In the genomic region with DNA sequence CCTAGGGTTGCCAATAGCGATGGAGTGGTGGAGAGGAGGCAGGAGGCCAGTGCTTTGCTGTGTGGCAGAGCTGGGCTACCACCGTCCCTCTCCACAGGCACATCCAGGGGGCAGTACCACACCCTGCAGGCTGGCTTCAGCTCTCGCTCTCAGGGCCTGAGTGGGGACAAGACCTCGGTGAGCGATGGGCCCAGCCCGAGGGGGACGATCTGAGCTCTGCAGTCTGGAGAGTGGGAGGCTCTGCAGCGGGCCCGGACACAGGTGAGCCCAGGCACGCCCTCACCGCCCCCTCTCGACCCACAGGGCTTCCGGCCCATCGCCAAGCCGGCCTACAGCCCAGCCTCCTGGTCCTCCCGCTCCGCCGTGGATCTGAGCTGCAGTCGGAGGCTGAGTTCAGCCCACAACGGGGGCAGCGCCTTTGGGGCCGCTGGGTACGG, we compare ENCODE assay signal across 8 cellular contexts. TPM values are rescaled to one million over a fixed set of nuclear protein-coding genes. Genes with fewer than 3 reads are reported as not detected.
A peak's percentile ranks its signal among the peaks of the same experiment; 100 is the strongest.
DNase-seq lines count a peak whose midpoint lies in the region; ATAC-seq and TF ChIP-seq lines count a peak whose summit lies in the region.

No MANE protein-coding gene starts in this region.

- H3K4me3 ChIP-seq in heart left ventricle (peak overlapping the region in 10 of 12 donors; percentile 21 to 56 (median 49)), tibial artery (peak overlapping the region; percentile 40 to 47)

- peak; percentile 25 to 52 (median 42) for ATAC-seq in heart left ventricle

- H3K9me3 ChIP-seq in heart left ventricle (no peaks in the 10 kb centered on the region), tibial artery (no peaks in the 10 kb centered on the region)

- intact Hi-C loops in heart left ventricle (cut with DNase I) (no loop called here), tibial artery (cut with DNase I; ENCODE audit: low total_unique reads) (no loop called here)

- DNase-seq in CD1c-positive myeloid dendritic cell (ENCODE audit: extremely low spot score): peak; percentile 27
- peak; percentile 53 for DNase-seq in H4 (ENCODE audit: low spot score)
- peak; percentile 70 for DNase-seq in SK-N-DZ (ENCODE audit: low spot score)
- no peak for DNase-seq in heart left ventricle
- DNase-seq in tibial artery: no peak
- no peak for DNase-seq in NCI-H2107 treated with DMSO at 0.1 percent for 48 hours (lab: John Stamatoyannopoulos, UW; ENCODE audit: unreplicated experiment)
- no peak for DNase-seq in occipital lobe (lab: John Stamatoyannopoulos, UW)
- DNase-seq in activated CD4-positive, CD25-positive, alpha-beta regulatory T cell (lab: John Stamatoyannopoulos, UW): no peak

- TF ChIP-seq CTCF in heart left ventricle (IDR thresholded peaks at IDR 0.05) (peak in 4 of 12 donors; percentile 19 to 33 (median 21)), tibial artery (IDR thresholded peaks at IDR 0.05) (no peak)

- H3K36me3 ChIP-seq in heart left ventricle (no peaks in the 10 kb centered on the region), tibial artery (peaks cover 0 to 19% (median 0%) of the 10 kb centered on the region in 3 donors)

- H3K27ac ChIP-seq in heart left ventricle (peak overlapping the region in 1 of 12 donors; percentile 2), tibial artery (no peak overlapping the region)

- TF ChIP-seq POLR2A in heart left ventricle (IDR thresholded peaks at IDR 0.05): no peak

- H3K27me3 ChIP-seq in heart left ventricle: peaks cover 0 to 62% (median 8%) of the 10 kb centered on the region in 9 donors
- H3K27me3 ChIP-seq in tibial artery: peaks cover 0 to 63% of the 10 kb centered on the region in 2 donors

- WGBS in heart left ventricle, 4 donors: 27 to 51% (median 29%) methylated on average over 22 to 23 of the region's 23 CpGs; no CpG with 5 or more reads in 1 of the 4 donors

- H3K4me1 ChIP-seq in heart left ventricle (peaks cover 0 to 29% (median 0%) of the 10 kb centered on the region in 12 donors), tibial artery (peaks cover 0 to 44% (median 9%) of the 10 kb centered on the region in 4 donors)

RNA-seq across cellular contexts. Expression of gene PKP3, which starts 2.5 kb away (rescaled TPM):
- total RNA-seq in H4 (2014; rRNA removed; shearing (Covaris generic)): 2.4 and 3.0 TPM in 2 replicates
- polyA plus RNA-seq in SK-N-DZ (2014; cell fraction: cytosol; rRNA removed): 1.7 and 3.2 TPM in 2 replicates
- polyA plus RNA-seq in SK-N-DZ (2014; cell fraction: nucleus; rRNA removed): 9.4 and 10.9 TPM in 2 replicates
- 1 to 10 TPM in 5 of 9 donors, under 1 TPM in 4; 0.15 to 2.0 (median 1.0) TPM for total RNA-seq in heart left ventricle
- under 1 TPM; 0.17 to 0.34 TPM for polyA plus RNA-seq in heart left ventricle
- under 0.01 TPM for total RNA-seq in occipital lobe

RNA-seq across cellular contexts. Expression of gene SIGIRR, which starts 18.3 kb away (rescaled TPM):
- 1.9 TPM in 1 of 2 replicates, not detected in the other for total RNA-seq in H4 (2014; rRNA removed; shearing (Covaris generic))
- polyA plus RNA-seq in SK-N-DZ (2014; cell fraction: cytosol; rRNA removed): 27.0 and 30.5 TPM in 2 replicates
- polyA plus RNA-seq in SK-N-DZ (2014; cell fraction: nucleus; rRNA removed): 46.1 and 50.0 TPM in 2 replicates
- 10 to 100 TPM; 22.6 to 65.6 (median 30.4) TPM for total RNA-seq in heart left ventricle
- 100 to 1,000 TPM in 1 of 2 donors, 10 to 100 TPM in 1; 41.2 to 105 TPM for polyA plus RNA-seq in heart left ventricle
- 14.8 TPM for total RNA-seq in occipital lobe

RNA-seq across cellular contexts. Expression of gene B4GALNT4, which starts 27.2 kb away (rescaled TPM):
- total RNA-seq in H4 (2014; rRNA removed; shearing (Covaris generic)): 6.5 and 11.1 TPM in 2 replicates
- 98.6 and 101 TPM in 2 replicates for polyA plus RNA-seq in SK-N-DZ (2014; cell fraction: cytosol; rRNA removed)
- 768 and 918 TPM in 2 replicates for polyA plus RNA-seq in SK-N-DZ (2014; cell fraction: nucleus; rRNA removed)
- total RNA-seq in heart left ventricle (1 to 10 TPM in 2 of 9 donors, under 1 TPM in 5, not detected in 2; 0.28 to 1.9 (median 0.67) TPM), occipital lobe (99.5 TPM)
- under 1 TPM; 0.68 to 0.91 TPM for polyA plus RNA-seq in heart left ventricle

RNA-seq across cellular contexts. Expression of gene ANO9, which starts 45.3 kb away (rescaled TPM):
- not detected in 2 replicates for total RNA-seq in H4 (2014; rRNA removed; shearing (Covaris generic))
- 0.06 TPM in 1 of 2 replicates, not detected in the other for polyA plus RNA-seq in SK-N-DZ (2014; cell fraction: cytosol; rRNA removed)
- polyA plus RNA-seq in SK-N-DZ (2014; cell fraction: nucleus; rRNA removed): 3.1 and 5.7 TPM in 2 replicates
- 1 to 10 TPM in 2 of 9 donors, under 1 TPM in 1, not detected in 6; 0.21 to 3.1 (median 2.7) TPM for total RNA-seq in heart left ventricle
- polyA plus RNA-seq in heart left ventricle: under 1 TPM; 0.07 to 0.19 TPM
- total RNA-seq in occipital lobe: not detected

RNA-seq across cellular contexts. Expression of gene PTDSS2, which starts 53.5 kb away (rescaled TPM):
- 15.0 and 26.7 TPM in 2 replicates for total RNA-seq in H4 (2014; rRNA removed; shearing (Covaris generic))
- 30.7 and 43.2 TPM in 2 replicates for polyA plus RNA-seq in SK-N-DZ (2014; cell fraction: cytosol; rRNA removed)
- polyA plus RNA-seq in SK-N-DZ (2014; cell fraction: nucleus; rRNA removed): 199 and 249 TPM in 2 replicates
- total RNA-seq in heart left ventricle (10 to 100 TPM; 20.3 to 43.0 (median 25.7) TPM), occipital lobe (21.8 TPM)
- 10 to 100 TPM; 33.1 to 36.2 TPM for polyA plus RNA-seq in heart left ventricle

Comparison
In these comparisons a context has a peak if more than half of its experiments do, and no peak if none do; other contexts are left out.
1. DNase-seq: peak in CD1c-positive myeloid dendritic cell (single experiment), H4 (single experiment) and SK-N-DZ (single experiment); none in heart left ventricle (0 of 5), tibial artery (0 of 2), NCI-H2107 treated with DMSO at 0.1 percent for 48 hours (single experiment), occipital lobe (single experiment) and activated CD4-positive, CD25-positive, alpha-beta regulatory T cell (0 of 4).